Comparison of ENCODE assay signal across 21 cellular contexts in the genomic region with DNA sequence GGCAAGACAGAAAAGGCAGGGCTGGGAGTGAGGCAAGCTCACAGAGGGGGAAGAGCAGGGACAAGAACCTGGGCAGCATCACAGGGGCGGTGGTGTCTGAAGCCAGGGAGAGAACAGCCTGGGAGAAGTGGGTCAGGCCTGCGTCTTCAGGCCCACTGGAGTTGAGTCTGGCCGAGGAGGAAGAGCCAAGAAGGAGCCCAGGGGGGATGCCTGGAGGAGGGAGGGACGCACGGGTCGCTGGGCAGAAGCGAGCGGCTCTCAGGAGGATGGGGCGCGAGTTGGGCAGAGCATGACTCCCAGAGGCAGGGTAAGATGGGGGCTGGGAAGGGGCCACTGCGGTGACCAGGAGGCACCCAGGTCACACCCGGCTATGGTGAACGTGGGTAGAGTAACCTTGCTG. TPM values are rescaled to one million over a fixed set of nuclear protein-coding genes. Genes with fewer than 3 reads are reported as not detected.
DNase-seq lines count a peak whose midpoint lies in the region; ATAC-seq and TF ChIP-seq lines count a peak whose summit lies in the region.
"Had no signal": no experiment of that assay in that cellular context is flagged by ENCODE, and none has a peak within 500 bp of the region (broad histone marks: within the 10 kb centered on the region; RNA-seq: fewer than 3 reads in every experiment).

No MANE protein-coding gene starts in this region.

- H3K27ac Mint-ChIP-seq in T-helper 17 cell, result peak overlapping the region; percentile 57
- peak overlapping the region; percentile 70 for H3K27ac Mint-ChIP-seq in nephron progenitor cell
- H3K27ac Mint-ChIP-seq: HFFc6 had no signal

- H3K27me3 Mint-ChIP-seq in T-helper 17 cell (no peaks in the 10 kb centered on the region), nephron progenitor cell (ENCODE audit: low read depth, poor library complexity) (no peaks in the 10 kb centered on the region)

- no peak overlapping the region for H3K27ac ChIP-seq in right cardiac atrium (ENCODE audit: low read length)
- H3K27ac ChIP-seq in subcutaneous abdominal adipose tissue (ENCODE audit: low read depth, low read length), result peak overlapping the region; percentile 67

- H3K9me3 ChIP-seq in right cardiac atrium (ENCODE audit: control insufficient read depth, low read length), result no peaks in the 10 kb centered on the region
- H3K9me3 ChIP-seq in T-helper 17 cell (ENCODE audit: control insufficient read depth, low read length, poor library complexity, severe bottlenecking), result no peaks in the 10 kb centered on the region
- no peaks in the 10 kb centered on the region for H3K9me3 ChIP-seq in subcutaneous abdominal adipose tissue (ENCODE audit: control insufficient read depth in 5 of 5, low read length in 5 of 5)

- DNase-seq in right cardiac atrium (peak in 2 of 3 donors; percentile 21 to 25), cardiac septum (ENCODE audit: low spot score) (no peak), T-helper 17 cell (no peak), nephron progenitor cell (no peak), middle frontal gyrus (ENCODE audit: extremely low spot score, low spot score) (no peak), nucleus accumbens (lab: John Stamatoyannopoulos, UW) (no peak)
- DNase-seq: AML-193, DMS79, H7, HFFc6, MM.1S, NCI-H1048, NCI-H1417 treated with DMSO at 0.1 percent for 48 hours, NCI-H187, NCI-H446 treated with DMSO at 0.1 percent for 48 hours, NCI-H526 treated with DMSO at 0.1 percent for 48 hours, OCI-M1 had no signal

- ATAC-seq in right cardiac atrium (no peak), T-helper 17 cell (no peak), GM19463 (IDR thresholded peaks at IDR 0.05; ENCODE audit: unreplicated experiment) (no peak)
- ATAC-seq: Right ventricle myocardium inferior had no signal

- WGBS in right cardiac atrium, result 89% methylated on average over 13 of the region's 13 CpGs

- H3K4me1 ChIP-seq in right cardiac atrium (ENCODE audit: control insufficient read depth, insufficient read depth, low read length) (no peaks in the 10 kb centered on the region), subcutaneous abdominal adipose tissue (ENCODE audit: control insufficient read depth in 5 of 5, insufficient read depth in 5 of 5, low read length in 5 of 5) (peaks cover 2 to 54% (median 45%) of the 10 kb centered on the region in 5 donors)

- H3K4me3 ChIP-seq in right cardiac atrium (ENCODE audit: low read length) (no peak overlapping the region), subcutaneous abdominal adipose tissue (ENCODE audit: low read depth in 1 of 5, low read length in 5 of 5) (no peak overlapping the region)
- H3K4me3 ChIP-seq: K562 had no signal

- peaks cover 2% of the 10 kb centered on the region for H3K4me1 Mint-ChIP-seq in T-helper 17 cell
- H3K4me1 Mint-ChIP-seq in nephron progenitor cell, result peaks cover 63% of the 10 kb centered on the region

- H3K27me3 ChIP-seq in right cardiac atrium (ENCODE audit: control insufficient read depth, insufficient read depth) (no peaks in the 10 kb centered on the region), subcutaneous abdominal adipose tissue (ENCODE audit: control insufficient read depth in 5 of 5, insufficient read depth in 4 of 5, low read length in 5 of 5) (no peaks in the 10 kb centered on the region)

- intact Hi-C loops in right cardiac atrium (cut with DNase I), result no loop called here
- intact Hi-C loops in cardiac septum (cut with DNase I), result no loop called here

- H3K9ac ChIP-seq in subcutaneous abdominal adipose tissue (ENCODE audit: low read length in 5 of 5), result peak overlapping the region in 1 of 5 donors; percentile 16

- H3K9me3 Mint-ChIP-seq in nephron progenitor cell, result no peaks in the 10 kb centered on the region
- H3K9me3 Mint-ChIP-seq: HFFc6 had no signal

- no peak overlapping the region for H3K4me3 Mint-ChIP-seq in T-helper 17 cell
- no peak overlapping the region for H3K4me3 Mint-ChIP-seq in nephron progenitor cell
- H3K4me3 Mint-ChIP-seq: HFFc6 had no signal

- H3K36me3 Mint-ChIP-seq in T-helper 17 cell (ENCODE audit: low read depth), result peaks cover 2% of the 10 kb centered on the region
- H3K36me3 Mint-ChIP-seq in nephron progenitor cell (ENCODE audit: low read depth), result no peaks in the 10 kb centered on the region

- TF ChIP-seq CTCF in nephron progenitor cell (IDR thresholded peaks at IDR 0.05), result no peak

- peaks cover 0 to 17% (median 14%) of the 10 kb centered on the region in 5 donors for H3K36me3 ChIP-seq in subcutaneous abdominal adipose tissue (ENCODE audit: control insufficient read depth in 5 of 5, insufficient read depth in 5 of 5, low read length in 5 of 5)

RNA-seq across cellular contexts. Expression of a gene that starts 18.5 kb away (rescaled TPM):
- total RNA-seq in right cardiac atrium (10 to 100 TPM; 10.8 to 14.6 (median 11.6) TPM), cardiac septum (24.5 TPM), T-helper 17 cell (1 to 10 TPM; 6.2 to 8.3 TPM)
- 11.8 TPM for polyA plus RNA-seq in right cardiac atrium

RNA-seq across cellular contexts. Expression of a gene that starts 32.1 kb away (rescaled TPM):
- total RNA-seq in right cardiac atrium (1 to 10 TPM; 5.3 to 9.4 (median 6.8) TPM), cardiac septum (5.7 TPM), T-helper 17 cell (10 to 100 TPM; 36.2 to 41.6 TPM)
- 4.8 TPM for polyA plus RNA-seq in right cardiac atrium

Comparison
In these comparisons a context has a peak if more than half of its experiments do, and no peak if none do; other contexts are left out.
1. DNase-seq: peak in right cardiac atrium (2 of 3); none in cardiac septum (single experiment), T-helper 17 cell (0 of 3), nephron progenitor cell (single experiment), middle frontal gyrus (single experiment) and nucleus accumbens (0 of 56).